22 cellular contexts compared by ENCODE assay signal in genomic region chr5:20113031-20113685, GRCh38.
A peak's percentile ranks its signal among the peaks of the same experiment; 100 is the strongest.
DNase-seq lines count a peak whose midpoint lies in the region; TF ChIP-seq lines count a peak whose summit lies in the region.
"Had no signal": no experiment of that assay in that cellular context is flagged by ENCODE, and none has a peak within 500 bp of the region (broad histone marks: within the 10 kb centered on the region; RNA-seq: fewer than 3 reads in every experiment).

No MANE protein-coding gene starts in this region.

- H4K20me1 ChIP-seq in smooth muscle cell (ENCODE audit: low read depth): no peaks in the 10 kb centered on the region
- H4K20me1 ChIP-seq: BLaER1 had no signal

- peaks cover 7% of the 10 kb centered on the region for H3K4me1 ChIP-seq in smooth muscle cell (ENCODE audit: low read depth)
- H3K4me1 ChIP-seq: BLaER1, suprapubic skin had no signal

- H3K79me2 ChIP-seq in smooth muscle cell (ENCODE audit: low read depth): no peaks in the 10 kb centered on the region

- DNase-seq in NCI-H345 treated with DMSO at 0.1 percent for 48 hours (lab: John Stamatoyannopoulos, UW; ENCODE audit: unreplicated experiment) (peak; percentile 14), NCI-H345 (lab: John Stamatoyannopoulos, UW) (no peak), NCI-H510A treated with DMSO at 0.1 percent for 48 hours (lab: John Stamatoyannopoulos, UW) (peak; percentile 87), astrocyte of the spinal cord (ENCODE audit: low read depth, low spot score) (peak; percentile 54), smooth muscle cell (lab: John Stamatoyannopoulos, UW; ENCODE audit: unreplicated experiment) (no peak), NCI-H82 treated with DMSO at 0.1 percent for 48 hours (lab: John Stamatoyannopoulos, UW; ENCODE audit: unreplicated experiment) (no peak), T-helper 9 cell (no peak), NCI-H1436 treated with DMSO at 0.1 percent for 48 hours (lab: John Stamatoyannopoulos, UW) (no peak)
- DNase-seq: activated CD8-positive, alpha-beta memory T cell treated with anti-CD3 and anti-CD28 coated beads, Interleukin-2, amount 50 U/mL, for 48 hours; activated effector memory CD4-positive, alpha-beta T cell treated with Interleukin-2 at 50 U/mL for 16 hours; activated naive CD8-positive, alpha-beta T cell treated with anti-CD3 and anti-CD28 coated beads, Interleukin-2, amount 50 U/mL, for 24 hours; Calu3; central memory CD4-positive, alpha-beta T cell; HCEC 1CT; left cardiac atrium; natural killer cell; pancreas; right cardiac atrium; stimulated activated CD4-positive, alpha-beta T cell treated with anti-CD3 and anti-CD28 coated beads, Interleukin-15, amount 100 ng/mL, for 24 hours; T-helper 1 cell had no signal

- 81% methylated on average over 2 of the region's 2 CpGs for WGBS in smooth muscle cell (ENCODE audit: low lambda C conversion rate)

- H3K4me3 ChIP-seq in astrocyte of the spinal cord (ENCODE audit: low read depth, low read length): no peak overlapping the region
- H3K4me3 ChIP-seq in smooth muscle cell: no peak overlapping the region
- H3K4me3 ChIP-seq: BLaER1, pancreas, suprapubic skin had no signal

- no peak overlapping the region for H2AFZ ChIP-seq in smooth muscle cell (ENCODE audit: low read depth)

- peak overlapping the region; percentile 58 for H3K4me2 ChIP-seq in smooth muscle cell
- H3K4me2 ChIP-seq: BLaER1 had no signal

- H3K27me3 ChIP-seq in smooth muscle cell (ENCODE audit: low read depth): no peaks in the 10 kb centered on the region
- H3K27me3 ChIP-seq: BLaER1, pancreas, suprapubic skin had no signal

- no peak overlapping the region for H3K9ac ChIP-seq in smooth muscle cell (ENCODE audit: low read depth)
- H3K9ac ChIP-seq: BLaER1 had no signal

- TF ChIP-seq CTCF in astrocyte of the spinal cord (IDR thresholded peaks at IDR 0.05; ENCODE audit: low read depth, low read length) (no peak), smooth muscle cell (IDR thresholded peaks at IDR 0.05; ENCODE audit: borderline replicate concordance, insufficient read depth, poor library complexity, severe bottlenecking) (no peak)

- H3K27ac ChIP-seq in smooth muscle cell (ENCODE audit: low read depth): peak overlapping the region; percentile 29
- H3K27ac ChIP-seq: BLaER1, pancreas, suprapubic skin had no signal

- in situ Hi-C loops in astrocyte of the spinal cord (cut with HindIII; ENCODE audit: low sequenced_read_pairs): no loop called here

- H3K36me3 ChIP-seq in smooth muscle cell (ENCODE audit: low read depth): no peaks in the 10 kb centered on the region
- H3K36me3 ChIP-seq: BLaER1, pancreas, suprapubic skin had no signal

- H3K9me3 ChIP-seq in smooth muscle cell (replicated peaks; ENCODE audit: low read depth): no peaks in the 10 kb centered on the region
- H3K9me3 ChIP-seq: BLaER1, pancreas, suprapubic skin had no signal

- H3F3A ChIP-seq in smooth muscle cell (ENCODE audit: low read depth): no peaks in the 10 kb centered on the region

Comparison
In these comparisons a context has a peak if more than half of its experiments do, and no peak if none do; other contexts are left out.
1. DNase-seq: peak in NCI-H345 treated with DMSO at 0.1 percent for 48 hours (single experiment), NCI-H510A treated with DMSO at 0.1 percent for 48 hours (single experiment) and astrocyte of the spinal cord (single experiment); none in NCI-H345 (single experiment), smooth muscle cell (single experiment), NCI-H82 treated with DMSO at 0.1 percent for 48 hours (single experiment), T-helper 9 cell (single experiment) and NCI-H1436 treated with DMSO at 0.1 percent for 48 hours (single experiment).